ENCODE assay signal across 8 cellular contexts in the genomic region with DNA sequence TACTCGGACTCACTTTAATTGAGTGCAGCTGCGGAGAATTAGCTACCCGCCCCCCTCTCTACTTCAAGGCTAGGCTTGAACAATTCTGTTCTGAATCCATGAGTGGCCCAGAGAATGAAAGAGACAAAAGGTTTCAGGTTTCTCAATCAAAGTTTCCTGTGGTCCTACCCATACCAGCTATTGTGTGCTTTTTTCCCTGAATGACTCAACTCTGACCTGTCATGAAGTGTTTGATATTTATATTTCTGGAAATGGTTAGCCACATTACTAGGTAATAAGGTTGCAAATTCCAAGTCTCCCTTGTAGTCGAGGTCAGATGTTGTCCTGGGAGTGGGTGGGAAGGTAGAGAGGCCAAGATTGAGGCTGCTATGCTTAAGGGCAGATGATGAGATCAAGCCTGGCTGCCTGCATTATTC.
DNase-seq lines count a peak whose midpoint lies in the region; ATAC-seq and TF ChIP-seq lines count a peak whose summit lies in the region.

No MANE protein-coding gene starts in this region.

- peaks cover 31% of the 10 kb centered on the region for H3K4me1 ChIP-seq in hepatocyte (ENCODE audit: insufficient read depth)

- no peaks in the 10 kb centered on the region for H4K20me1 ChIP-seq in hepatocyte (ENCODE audit: insufficient read depth, poor library complexity, severe bottlenecking)

- in situ Hi-C loops in SK-MEL-5 (cut with HindIII; ENCODE audit: low pct_unique_long_range_greater_than_20kb, low sequenced_read_pairs): no loop called here

- no peaks in the 10 kb centered on the region for H3K36me3 ChIP-seq in hepatocyte (replicated peaks; ENCODE audit: insufficient read depth, low read depth)

- no peaks in the 10 kb centered on the region for H3K9me3 ChIP-seq in hepatocyte (ENCODE audit: low read depth)

- no peaks in the 10 kb centered on the region for H3K79me2 ChIP-seq in hepatocyte

- H3K4me3 ChIP-seq in hepatocyte: no peak overlapping the region

- H3K4me2 ChIP-seq in hepatocyte: peak overlapping the region; percentile 15

- 23% methylated on average over 4 of the region's 4 CpGs for WGBS in hepatocyte (ENCODE audit: low lambda C conversion rate, missing lambda C conversion rate)

- H3K27ac ChIP-seq in hepatocyte: peak overlapping the region; percentile 77

- TF ChIP-seq CTCF in hepatocyte (IDR thresholded peaks at IDR 0.05; ENCODE audit: poor library complexity): no peak

- H3K9me2 ChIP-seq in hepatocyte (replicated peaks; ENCODE audit: insufficient read depth): no peaks in the 10 kb centered on the region

- DNase-seq in DMS53 (lab: John Stamatoyannopoulos, UW) (peak; percentile 84), SK-MEL-5 (ENCODE audit: low read depth, low spot score) (peak; percentile 9), hepatocyte (ENCODE audit: low spot score) (peak; percentile 60), NCI-H2171 treated with DMSO at 0.1 percent for 48 hours (lab: John Stamatoyannopoulos, UW) (no peak), NCI-H1048 (lab: John Stamatoyannopoulos, UW) (no peak)
- no peak for DNase-seq in effector CD4-positive, alpha-beta T cell

- no peak overlapping the region for H2AFZ ChIP-seq in hepatocyte

- H3K27me3 ChIP-seq in hepatocyte: no peaks in the 10 kb centered on the region

- ATAC-seq in GM21367 (IDR thresholded peaks at IDR 0.05; ENCODE audit: unreplicated experiment) (peak; percentile 58), HG03521 (IDR thresholded peaks at IDR 0.05; ENCODE audit: unreplicated experiment) (peak; percentile 59)

Comparison
In these comparisons a context has a peak if more than half of its experiments do, and no peak if none do; other contexts are left out.
1. DNase-seq: peak in DMS53 (single experiment), SK-MEL-5 (single experiment) and hepatocyte (single experiment); none in NCI-H2171 treated with DMSO at 0.1 percent for 48 hours (single experiment), NCI-H1048 (single experiment) and effector CD4-positive, alpha-beta T cell (single experiment).